Comparison of ENCODE assay signal across 1 cellular context in genomic region chr7:99224263-99224947, GRCh38.
TF ChIP-seq lines count a peak whose summit lies in the region.

No MANE protein-coding gene starts in this region.

TF ChIP-seq in HEK293, 187 proteins besides CTCF, POLR2A, EP300 and RAD21 (continued from another document):
- peak; percentile 67; the same call in 1 of the 2 replicates for TF ChIP-seq HIC1 (tag by site-specific recombination; IDR thresholded peaks at IDR 0.05)
- TF ChIP-seq RBAK (tag by site-specific recombination; IDR thresholded peaks at IDR 0.05) = 0 out of 2 replicates have a peak, but pooled peaks have one; percentile 9
- TF ChIP-seq SCRT2 (tag by site-specific recombination; IDR thresholded peaks at IDR 0.05) = no peak
- TF ChIP-seq ZFP37 (tag by site-specific recombination; IDR thresholded peaks at IDR 0.05) = 0 out of 2 replicates have a peak, but pooled peaks have one; percentile 49
- TF ChIP-seq ZNF654 (tag by site-specific recombination; IDR thresholded peaks at IDR 0.05; ENCODE audit: low read depth) = 0 out of 2 replicates have a peak, but pooled peaks have one; percentile 1
- TF ChIP-seq ZNF362 (tag by site-specific recombination; IDR thresholded peaks at IDR 0.05) = peak; percentile 97
- 0 out of 2 replicates have a peak, but pooled peaks have one; percentile 53 for TF ChIP-seq KLF7 (tag by site-specific recombination; IDR thresholded peaks at IDR 0.05; ENCODE audit: borderline replicate concordance)
- TF ChIP-seq ZNF280D (tag by site-specific recombination; IDR thresholded peaks at IDR 0.05) = 0 out of 2 replicates have a peak, but pooled peaks have one; percentile 58
- TF ChIP-seq ZNF624 (tag by site-specific recombination; IDR thresholded peaks at IDR 0.05) = no peak
- TF ChIP-seq INSM2 (tag by site-specific recombination; IDR thresholded peaks at IDR 0.05) = peak; percentile 71
- no peak for TF ChIP-seq ZFHX2 (tag by site-specific recombination; conservative IDR thresholded peaks at IDR 0.05)
